In the genomic region with DNA sequence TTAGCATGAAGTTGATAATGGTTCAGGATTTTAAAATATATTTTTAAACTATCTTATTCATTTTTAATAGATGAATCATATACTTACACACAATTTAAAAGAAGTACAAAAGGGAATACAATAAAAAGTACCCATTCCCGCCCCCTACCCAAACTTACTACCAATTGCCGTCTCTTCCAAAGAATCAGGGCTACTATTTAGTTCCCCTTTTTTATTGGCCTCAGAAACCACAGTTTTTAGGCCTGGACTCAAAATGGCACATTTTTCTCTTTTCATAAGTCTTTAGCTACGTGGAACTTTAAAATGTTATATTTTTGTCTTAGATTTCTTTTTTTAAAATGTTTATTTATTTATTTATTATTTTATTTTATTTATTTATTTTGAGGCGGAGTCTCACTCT, we compare ENCODE assay signal across 19 cellular contexts.
"Had no signal": no experiment of that assay in that cellular context is flagged by ENCODE, and none has a peak within 500 bp of the region (broad histone marks: within the 10 kb centered on the region; RNA-seq: fewer than 3 reads in every experiment).

No MANE protein-coding gene starts in this region.

- H3K9me3 Mint-ChIP-seq: naive B cell; nephron; stimulated activated memory B cell treated with anti-CD40 and anti-IgM and Interleukin-4, amounts not matched to agents 10 μg/mL and 1 μg/mL and 100 μg/mL, for 72 hours; stimulated activated naive CD8-positive, alpha-beta T cell treated with anti-CD3 and anti-CD28 coated beads, Interleukin-15, amount 100 ng/mL, for 72 hours had no signal

- H3K4me3 ChIP-seq: esophagus muscularis mucosa, gastrocnemius medialis, heart right ventricle, prostate gland, right lobe of liver, testis, tibial nerve, upper lobe of right lung, vagina had no signal

- H3K36me3 Mint-ChIP-seq: naive B cell had no signal

- DNase-seq: effector memory CD4-positive, alpha-beta T cell; gastrocnemius medialis; heart right ventricle; hypothalamus; kidney glomerular epithelial cell; mesendoderm; naive B cell; right lobe of liver; stimulated activated CD4-positive, alpha-beta T cell treated with anti-CD3 and anti-CD28 coated beads, Interleukin-4, amount 100 ng/mL, for 24 hours; stimulated activated naive CD8-positive, alpha-beta T cell treated with anti-CD3 and anti-CD28 coated beads, Interleukin-15, amount 100 ng/mL, for 72 hours; testis; upper lobe of right lung had no signal

- H3K79me2 ChIP-seq: parathyroid adenoma had no signal

- H3K4me1 Mint-ChIP-seq: nephron; stimulated activated naive CD8-positive, alpha-beta T cell treated with anti-CD3 and anti-CD28 coated beads, Interleukin-15, amount 100 ng/mL, for 72 hours had no signal

- H3K9ac ChIP-seq: parathyroid adenoma had no signal

- H2AFZ ChIP-seq: parathyroid adenoma had no signal

- H3K4me1 ChIP-seq: esophagus muscularis mucosa, gastrocnemius medialis, parathyroid adenoma, prostate gland, right lobe of liver, tibial nerve, upper lobe of right lung, vagina had no signal

- H3K27ac ChIP-seq: esophagus muscularis mucosa, gastrocnemius medialis, heart right ventricle, parathyroid adenoma, prostate gland, right lobe of liver, testis, tibial nerve, upper lobe of right lung, vagina had no signal

- H3K27ac Mint-ChIP-seq: nephron; stimulated activated naive CD8-positive, alpha-beta T cell treated with anti-CD3 and anti-CD28 coated beads, Interleukin-15, amount 100 ng/mL, for 72 hours had no signal

- H3K36me3 ChIP-seq: esophagus muscularis mucosa, gastrocnemius medialis, prostate gland, right lobe of liver, upper lobe of right lung, vagina had no signal

- H3K4me3 Mint-ChIP-seq: naive B cell; nephron; stimulated activated memory B cell treated with anti-CD40 and anti-IgM and Interleukin-4, amounts not matched to agents 10 μg/mL and 1 μg/mL and 100 μg/mL, for 72 hours; stimulated activated naive CD8-positive, alpha-beta T cell treated with anti-CD3 and anti-CD28 coated beads, Interleukin-15, amount 100 ng/mL, for 72 hours had no signal

- H3K9me3 ChIP-seq: gastrocnemius medialis, prostate gland, right lobe of liver, testis, upper lobe of right lung, vagina had no signal

- H3K27me3 Mint-ChIP-seq: naive B cell; stimulated activated memory B cell treated with anti-CD40 and anti-IgM and Interleukin-4, amounts not matched to agents 10 μg/mL and 1 μg/mL and 100 μg/mL, for 72 hours had no signal

- H3K27me3 ChIP-seq: esophagus muscularis mucosa, gastrocnemius medialis, heart right ventricle, right lobe of liver, testis, tibial nerve, upper lobe of right lung, vagina had no signal

- ATAC-seq: gastrocnemius medialis; heart right ventricle; right lobe of liver; stimulated activated memory B cell treated with anti-CD40 and anti-IgM and Interleukin-4, amounts not matched to agents 10 μg/mL and 1 μg/mL and 100 μg/mL, for 72 hours; stimulated activated naive CD8-positive, alpha-beta T cell treated with anti-CD3 and anti-CD28 coated beads, Interleukin-15, amount 100 ng/mL, for 72 hours; upper lobe of right lung had no signal
